Comparison of ENCODE assay signal across 12 cellular contexts in the genomic region with DNA sequence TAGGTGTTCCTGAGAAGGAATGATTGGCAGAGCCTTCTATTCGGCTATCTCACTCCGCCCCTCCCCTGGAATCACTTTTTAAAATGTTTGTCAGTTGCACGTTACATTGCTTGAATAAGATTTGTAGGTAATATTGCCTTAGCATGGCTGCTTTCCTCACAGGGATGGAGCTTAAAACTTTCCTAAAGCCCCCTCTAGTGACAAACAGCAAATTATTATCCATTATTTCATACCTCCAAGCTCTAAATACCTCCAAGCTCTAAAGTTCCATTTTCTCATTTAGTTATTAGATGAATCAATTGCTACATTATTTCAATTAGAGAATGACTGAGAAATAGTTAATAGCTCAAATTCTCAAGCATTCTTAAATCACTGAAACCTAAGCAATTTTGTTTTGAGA. TPM values are rescaled to one million over a fixed set of nuclear protein-coding genes. Genes with fewer than 3 reads are reported as not detected.
DNase-seq lines count a peak whose midpoint lies in the region; ATAC-seq and TF ChIP-seq lines count a peak whose summit lies in the region.
"Had no signal": no experiment of that assay in that cellular context is flagged by ENCODE, and none has a peak within 500 bp of the region (broad histone marks: within the 10 kb centered on the region; RNA-seq: fewer than 3 reads in every experiment).

No MANE protein-coding gene starts in this region.

- BruUV-seq in HCT116 (replicated peaks; lab: Mats Ljungman, UMichigan): no TSS peak

- H3K27ac Mint-ChIP-seq in activated CD4-positive, alpha-beta T cell treated with anti-CD3 and anti-CD28 coated beads for 36 hours: no peak overlapping the region

- DNase-seq in COR-L47 (lab: John Stamatoyannopoulos, UW) (peak; percentile 6), HCT116 (ENCODE audit: low read depth, low spot score) (no peak), SK-MEL-5 (ENCODE audit: low read depth, low spot score) (peak; percentile 26), iris pigment epithelial cell (ENCODE audit: low read depth) (peak; percentile 6), transverse colon (no peak), NCI-H2029 treated with DMSO at 0.1 percent for 48 hours (lab: John Stamatoyannopoulos, UW) (no peak)
- DNase-seq in activated CD4-positive, alpha-beta T cell treated with anti-CD3 and anti-CD28 coated beads for 36 hours: no peak
- DNase-seq: activated CD8-positive, alpha-beta memory T cell treated with anti-CD3 and anti-CD28 coated beads, Interleukin-2, amount 50 U/mL, for 48 hours; PC-9 had no signal

- TF ChIP-seq POLR2A in HCT116 (IDR thresholded peaks at IDR 0.05; ENCODE audit: borderline replicate concordance, extremely low read depth, insufficient read depth, insufficient read length) (no peak), transverse colon (IDR thresholded peaks at IDR 0.05) (no peak)

- H3K9me3 ChIP-seq in HCT116 (ENCODE audit: control insufficient read depth in 1 of 2, insufficient read depth in 1 of 2, low read depth in 1 of 2, low read length in 2 of 2) (no peaks in the 10 kb centered on the region), transverse colon (no peaks in the 10 kb centered on the region)
- H3K9me3 ChIP-seq: thoracic aorta had no signal

- H3K9me3 Mint-ChIP-seq in activated CD4-positive, alpha-beta T cell treated with anti-CD3 and anti-CD28 coated beads for 36 hours (ENCODE audit: low read depth): no peaks in the 10 kb centered on the region

- CTCF ChIA-PET in HCT116 (lab: Charles Lee): interaction anchor here (1.0 to 1.8 kb wide), 2 partner anchors 191 to 193 kb away, joined by 3 to 21 read pairs; no protein-coding TSS in a partner anchor
- CTCF ChIA-PET in activated CD4-positive, alpha-beta T cell treated with anti-CD3 and anti-CD28 coated beads for 36 hours (lab: Charles Lee): interaction anchor here (1.2 to 1.3 kb wide), 3 partner anchors 13 to 191 kb away, joined by 3 to 5 read pairs (median 5); no protein-coding TSS in a partner anchor

- H3K27ac ChIP-seq in HCT116 (ENCODE audit: low read depth, low read length): no peak overlapping the region
- H3K27ac ChIP-seq in transverse colon: no peak overlapping the region
- H3K27ac ChIP-seq: PC-9, right atrium auricular region, thoracic aorta had no signal

- TF ChIP-seq RAD21 in HCT116 (IDR thresholded peaks at IDR 0.05; ENCODE audit: low read depth): peak; percentile 48; the same call in 1 of the 2 replicates

- intact Hi-C loops in HCT116 (cut with micrococcal nuclease) (loop anchor here (1.0 kb wide), 1 partner anchor 191 kb away; no protein-coding TSS in a partner anchor), transverse colon (cut with DNase I; ENCODE audit: low total_unique reads) (no loop called here)
- intact Hi-C loops in activated CD4-positive, alpha-beta T cell treated with anti-CD3 and anti-CD28 coated beads for 36 hours (cut with DNase I, micrococcal nuclease): loop anchor here in 1 of 2 experiments (10.0 kb wide), 2 partner anchors 386 to 436 kb away; partner anchors contain the start of gene GALC

- H4K20me1 ChIP-seq in HCT116 (ENCODE audit: insufficient read depth): no peaks in the 10 kb centered on the region

- in situ Hi-C loops in SK-MEL-5 (cut with HindIII; ENCODE audit: low pct_unique_long_range_greater_than_20kb, low sequenced_read_pairs): no loop called here
- in situ Hi-C loops in transverse colon (cut with MboI; ENCODE audit: low pct_ligation_motif_present in 1 of 4, low pct_unique_long_range_greater_than_20kb in 1 of 4, low sequenced_read_pairs in 3 of 4): loop anchor here in 1 of 4 donors (25.0 kb wide), 1 partner anchor 193 kb away; no protein-coding TSS in a partner anchor

- H3K4me3 Mint-ChIP-seq in activated CD4-positive, alpha-beta T cell treated with anti-CD3 and anti-CD28 coated beads for 36 hours: no peak overlapping the region

- POLR2A ChIA-PET in HCT116 (lab: Charles Lee): no interaction called here
- POLR2A ChIA-PET in activated CD4-positive, alpha-beta T cell treated with anti-CD3 and anti-CD28 coated beads for 36 hours (lab: Charles Lee): no interaction called here

- ATAC-seq in HCT116: 0 out of 2 replicates have a peak, but pooled peaks have one; percentile 46
- ATAC-seq in activated CD4-positive, alpha-beta T cell treated with anti-CD3 and anti-CD28 coated beads for 36 hours: no peak
- no peak for ATAC-seq in HG02852 (IDR thresholded peaks at IDR 0.05; ENCODE audit: unreplicated experiment)

- no peak overlapping the region for H3K9ac ChIP-seq in HCT116 (ENCODE audit: low read length)

- WGBS in transverse colon (ENCODE audit: low coverage in 1 of 2), 2 donors: 40 to 43% methylated on average over 1 to 3 of the region's 3 CpGs

- H3K4me3 ChIP-seq in HCT116 (replicated peaks in 1 of 2; ENCODE audit: low read depth in 1 of 2, low read length in 2 of 2): no peak overlapping the region
- no peak overlapping the region for H3K4me3 ChIP-seq in transverse colon
- H3K4me3 ChIP-seq: PC-9, right atrium auricular region, thoracic aorta had no signal

- H3K27me3 Mint-ChIP-seq in activated CD4-positive, alpha-beta T cell treated with anti-CD3 and anti-CD28 coated beads for 36 hours: peaks cover 6% of the 10 kb centered on the region

- no peaks in the 10 kb centered on the region for H3K9me2 ChIP-seq in HCT116 (ENCODE audit: insufficient read depth)

- H3K36me3 ChIP-seq in HCT116 (ENCODE audit: control insufficient read depth in 1 of 2, insufficient read depth in 2 of 2, low read length in 2 of 2): no peaks in the 10 kb centered on the region
- H3K36me3 ChIP-seq in transverse colon: no peaks in the 10 kb centered on the region
- H3K36me3 ChIP-seq: right atrium auricular region, thoracic aorta had no signal

- no peaks in the 10 kb centered on the region; the same call in 1 of the 2 replicates for H3K27me3 ChIP-seq in HCT116 (ENCODE audit: insufficient read depth, low read length)
- H3K27me3 ChIP-seq in transverse colon: no peaks in the 10 kb centered on the region
- H3K27me3 ChIP-seq: right atrium auricular region had no signal

- RAD21 ChIA-PET in HCT116 (lab: Charles Lee; ENCODE audit: low non-redundant PET in 1 of 2, low total read pairs in 2 of 2, uncharacterized antibody in 2 of 2, unreplicated experiment in 2 of 2): interaction anchor here (0.8 to 0.9 kb wide), 2 partner anchors 191 kb away, joined by 7 read pairs; no protein-coding TSS in a partner anchor

- peaks cover 6% of the 10 kb centered on the region for H3K4me1 Mint-ChIP-seq in activated CD4-positive, alpha-beta T cell treated with anti-CD3 and anti-CD28 coated beads for 36 hours

- H3K79me2 ChIP-seq in HCT116 (ENCODE audit: insufficient read depth, low read length): no peaks in the 10 kb centered on the region

- no peak overlapping the region for H2AFZ ChIP-seq in HCT116 (ENCODE audit: low read depth, low read length, poor library complexity, severe bottlenecking)
- H2AFZ ChIP-seq: PC-9 had no signal

- no peak overlapping the region for H3K4me2 ChIP-seq in HCT116 (ENCODE audit: low read length)
- H3K4me2 ChIP-seq: PC-9 had no signal

- TF ChIP-seq CTCF in HCT116 (IDR thresholded peaks at IDR 0.05 in 2 of 3, conservative IDR thresholded peaks at IDR 0.05 in 1 of 3; ENCODE audit: borderline replicate concordance in 1 of 3, insufficient read depth in 1 of 3, low read depth in 2 of 3, low read length in 2 of 3) (peak; percentile 6 to 35 (median 24); a peak in 2 of 6 replicates), transverse colon (IDR thresholded peaks at IDR 0.05) (no peak)

- no peaks in the 10 kb centered on the region for H3K36me3 Mint-ChIP-seq in activated CD4-positive, alpha-beta T cell treated with anti-CD3 and anti-CD28 coated beads for 36 hours (ENCODE audit: low read depth)

- TF ChIP-seq EP300 in transverse colon (IDR thresholded peaks at IDR 0.05; ENCODE audit: low read depth): no peak

- H3K4me1 ChIP-seq in HCT116 (ENCODE audit: control insufficient read depth in 1 of 2, insufficient read depth in 2 of 2, low read length in 2 of 2): peaks cover 0 to 5% of the 10 kb centered on the region in 2 experiments; a peak in 2 of 4 replicates
- H3K4me1 ChIP-seq in transverse colon: peaks cover 0 to 8% (median 2%) of the 10 kb centered on the region in 4 donors
- H3K4me1 ChIP-seq: right atrium auricular region had no signal

TF ChIP-seq in HCT116, 20 proteins besides CTCF, POLR2A, EP300 and RAD21:
- TF ChIP-seq SRF (IDR thresholded peaks at IDR 0.05; ENCODE audit: low read depth) (no peak), EZH2phosphoT487 (IDR thresholded peaks at IDR 0.05; ENCODE audit: borderline replicate concordance) (no peak), YY1 (IDR thresholded peaks at IDR 0.05; ENCODE audit: extremely low read depth, insufficient replicate concordance, low read depth, low read length) (no peak), POLR2AphosphoS5 (IDR thresholded peaks at IDR 0.05; ENCODE audit: low read depth, low read length) (no peak), TCF7L2 (IDR thresholded peaks at IDR 0.05; ENCODE audit: borderline replicate concordance, extremely low read depth, insufficient read depth, insufficient read length) (no peak)

RNA-seq across cellular contexts. Expression of gene SPATA7, which starts 5.1 kb away (rescaled TPM):
- total RNA-seq in HCT116 (2021; ENCODE audit: unreplicated experiment) (6.2 TPM), transverse colon (10 to 100 TPM in 2 of 4 donors, 1 to 10 TPM in 2; 2.8 to 15.7 (median 10.8) TPM)
- polyA plus RNA-seq in HCT116 (2012): 3.8 and 4.0 TPM in 2 replicates
- total RNA-seq in SK-MEL-5 (2014; rRNA removed; shearing (Covaris generic)): 8.5 and 12.2 TPM in 2 replicates
- 2.4 and 5.1 TPM in 2 replicates for polyA plus RNA-seq in SK-MEL-5 (2015; cell fraction: cytosol; rRNA removed)
- 16.3 and 22.1 TPM in 2 replicates for polyA plus RNA-seq in SK-MEL-5 (2015; cell fraction: nucleus; rRNA removed)
- 1 to 10 TPM; 3.4 to 4.0 TPM for total RNA-seq in activated CD4-positive, alpha-beta T cell treated with anti-CD3 and anti-CD28 coated beads for 36 hours

RNA-seq across cellular contexts. Expression of gene KCNK10, which starts 57.3 kb away (rescaled TPM):
- total RNA-seq in HCT116 (2021; ENCODE audit: unreplicated experiment): not detected
- 0.05 TPM in 1 of 2 replicates, not detected in the other for polyA plus RNA-seq in HCT116 (2012)
- 0.69 and 1.9 TPM in 2 replicates for total RNA-seq in SK-MEL-5 (2014; rRNA removed; shearing (Covaris generic))
- polyA plus RNA-seq in SK-MEL-5 (2015; cell fraction: cytosol; rRNA removed): 0.15 TPM in 1 of 2 replicates, not detected in the other
- 0.03 and 0.10 TPM in 2 replicates for polyA plus RNA-seq in SK-MEL-5 (2015; cell fraction: nucleus; rRNA removed)
- total RNA-seq in activated CD4-positive, alpha-beta T cell treated with anti-CD3 and anti-CD28 coated beads for 36 hours: not detected
- 1 to 10 TPM; 2.2 to 7.4 (median 3.2) TPM for total RNA-seq in transverse colon
- total RNA-seq: PC-9, right atrium auricular region, thoracic aorta had no signal

Comparison
In these comparisons a context has a peak if more than half of its experiments do, and no peak if none do; other contexts are left out.
1. DNase-seq: peak in COR-L47 (single experiment), SK-MEL-5 (single experiment) and iris pigment epithelial cell (single experiment); none in HCT116 (single experiment), activated CD4-positive, alpha-beta T cell treated with anti-CD3 and anti-CD28 coated beads for 36 hours (single experiment), transverse colon (single experiment) and NCI-H2029 treated with DMSO at 0.1 percent for 48 hours (single experiment).
2. CTCF ChIP-seq: peak in HCT116 (3 of 3); none in transverse colon (0 of 5).